1 cellular context compared by ENCODE assay signal in the genomic region with DNA sequence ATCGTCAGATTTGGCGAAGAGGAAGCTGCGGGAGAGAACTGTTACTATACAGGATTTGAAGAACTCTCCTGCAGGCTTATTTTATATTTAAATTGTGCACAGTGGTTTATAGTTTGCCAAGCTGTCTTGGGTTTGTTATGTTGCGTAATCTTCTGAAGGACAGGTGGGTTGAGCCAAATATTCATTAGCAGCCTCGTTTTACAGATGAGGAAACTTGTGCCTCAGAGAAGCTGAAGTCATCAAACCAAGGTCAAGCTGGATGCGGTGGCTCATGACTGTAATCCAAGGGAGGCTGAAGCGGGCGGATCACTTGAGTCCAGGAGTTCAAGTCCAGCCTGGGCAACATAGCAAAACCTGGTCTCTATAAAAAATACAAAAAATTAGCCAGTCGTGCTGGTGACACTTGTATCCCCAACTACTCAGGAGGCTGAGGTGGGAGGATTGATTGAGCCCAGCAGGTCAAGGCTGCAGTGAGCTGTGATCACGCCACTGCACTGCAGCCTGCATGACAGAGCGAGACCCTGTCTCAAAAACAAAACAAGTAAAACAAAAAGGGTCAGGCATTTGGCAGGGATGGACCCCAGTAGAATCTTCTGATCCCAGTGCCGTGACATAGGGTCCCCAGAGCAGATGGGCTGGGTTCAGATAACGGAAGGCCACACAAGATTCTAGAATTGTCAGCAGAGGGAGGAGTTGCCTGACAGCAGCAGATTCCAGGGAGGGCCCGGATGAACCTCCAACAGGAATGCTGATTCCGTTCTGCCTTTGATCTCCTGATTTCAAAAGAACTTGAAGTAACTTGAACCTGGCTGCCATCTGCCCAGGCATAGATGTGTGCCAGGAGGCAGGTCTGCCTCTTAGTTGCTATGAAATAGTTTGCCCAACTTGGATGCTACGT.
TF ChIP-seq lines count a peak whose summit lies in the region.

No MANE protein-coding gene starts in this region.

TF ChIP-seq in HepG2, 621 proteins besides CTCF, POLR2A, EP300 and RAD21 (continued from another document and continues in another):
- peak; percentile 61 for TF ChIP-seq RARA (CRISPR knock-in tag; IDR thresholded peaks at IDR 0.05)
- no peak for TF ChIP-seq ZNF781 (CRISPR knock-in tag; IDR thresholded peaks at IDR 0.05; ENCODE audit: borderline replicate concordance, not compliant biosample characterization)
- TF ChIP-seq SATB2 (CRISPR knock-in tag; IDR thresholded peaks at IDR 0.05) = 0 out of 2 replicates have a peak, but pooled peaks have one; percentile 39
- peak; percentile 80 for TF ChIP-seq TCF7 (IDR thresholded peaks at IDR 0.05; ENCODE audit: low read depth)
- TF ChIP-seq GZF1 (CRISPR knock-in tag; IDR thresholded peaks at IDR 0.05) = 0 out of 2 replicates have a peak, but pooled peaks have one; percentile 38
- TF ChIP-seq MEIS2 (CRISPR knock-in tag; IDR thresholded peaks at IDR 0.05) = 0 out of 2 replicates have a peak, but pooled peaks have one; percentile 46
- TF ChIP-seq SIX4 (CRISPR knock-in tag; IDR thresholded peaks at IDR 0.05) = peak; percentile 61; the same call in 1 of the 2 replicates
- 0 out of 2 replicates have a peak, but pooled peaks have one; percentile 56 for TF ChIP-seq SALL2 (CRISPR knock-in tag; IDR thresholded peaks at IDR 0.05)
- TF ChIP-seq SIX1 (CRISPR knock-in tag; IDR thresholded peaks at IDR 0.05; ENCODE audit: borderline replicate concordance) = peak; percentile 69; the same call in 1 of the 2 replicates
- TF ChIP-seq SRF (IDR thresholded peaks at IDR 0.05; ENCODE audit: low read depth, low read length) = no peak
- TF ChIP-seq ZBTB21 (CRISPR knock-in tag; IDR thresholded peaks at IDR 0.05) = no peak
- peak; percentile 31; the same call in 1 of the 2 replicates for TF ChIP-seq SOX5 (CRISPR knock-in tag; IDR thresholded peaks at IDR 0.05; ENCODE audit: borderline replicate concordance)
- TF ChIP-seq NCOA1 (CRISPR knock-in tag; IDR thresholded peaks at IDR 0.05) = peak; percentile 50; the same call in 1 of the 2 replicates
- TF ChIP-seq ZNF614 (CRISPR knock-in tag; IDR thresholded peaks at IDR 0.05; ENCODE audit: borderline replicate concordance) = 0 out of 2 replicates have a peak, but pooled peaks have one; percentile 46
- TF ChIP-seq ZMYM4 (CRISPR knock-in tag; IDR thresholded peaks at IDR 0.05) = peak; percentile 27; the same call in 1 of the 2 replicates
- no peak for TF ChIP-seq ZNF788 (CRISPR knock-in tag; IDR thresholded peaks at IDR 0.05; ENCODE audit: borderline replicate concordance)
- peak; percentile 19; the same call in 1 of the 2 replicates for TF ChIP-seq YEATS4 (CRISPR knock-in tag; IDR thresholded peaks at IDR 0.05; ENCODE audit: borderline replicate concordance)
- TF ChIP-seq, protein P1, sequence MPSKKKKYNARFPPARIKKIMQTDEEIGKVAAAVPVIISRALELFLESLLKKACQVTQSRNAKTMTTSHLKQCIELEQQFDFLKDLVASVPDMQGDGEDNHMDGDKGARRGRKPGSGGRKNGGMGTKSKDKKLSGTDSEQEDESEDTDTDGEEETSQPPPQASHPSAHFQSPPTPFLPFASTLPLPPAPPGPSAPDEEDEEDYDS (CRISPR knock-in tag; IDR thresholded peaks at IDR 0.05) = no peak
- TF ChIP-seq, protein P2, sequence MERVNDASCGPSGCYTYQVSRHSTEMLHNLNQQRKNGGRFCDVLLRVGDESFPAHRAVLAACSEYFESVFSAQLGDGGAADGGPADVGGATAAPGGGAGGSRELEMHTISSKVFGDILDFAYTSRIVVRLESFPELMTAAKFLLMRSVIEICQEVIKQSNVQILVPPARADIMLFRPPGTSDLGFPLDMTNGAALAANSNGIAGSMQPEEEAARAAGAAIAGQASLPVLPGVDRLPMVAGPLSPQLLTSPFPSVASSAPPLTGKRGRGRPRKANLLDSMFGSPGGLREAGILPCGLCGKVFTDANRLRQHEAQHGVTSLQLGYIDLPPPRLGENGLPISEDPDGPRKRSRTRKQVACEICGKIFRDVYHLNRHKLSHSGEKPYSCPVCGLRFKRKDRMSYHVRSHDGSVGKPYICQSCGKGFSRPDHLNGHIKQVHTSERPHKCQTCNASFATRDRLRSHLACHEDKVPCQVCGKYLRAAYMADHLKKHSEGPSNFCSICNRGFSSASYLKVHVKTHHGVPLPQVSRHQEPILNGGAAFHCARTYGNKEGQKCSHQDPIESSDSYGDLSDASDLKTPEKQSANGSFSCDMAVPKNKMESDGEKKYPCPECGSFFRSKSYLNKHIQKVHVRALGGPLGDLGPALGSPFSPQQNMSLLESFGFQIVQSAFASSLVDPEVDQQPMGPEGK (CRISPR knock-in tag; IDR thresholded peaks at IDR 0.05) = peak; percentile 40
- no peak for TF ChIP-seq NFYB (CRISPR knock-in tag; IDR thresholded peaks at IDR 0.05)
- TF ChIP-seq SKI (IDR thresholded peaks at IDR 0.05; ENCODE audit: partially characterized antibody) = peak; percentile 49
- TF ChIP-seq ZNF260 (CRISPR knock-in tag; IDR thresholded peaks at IDR 0.05; ENCODE audit: borderline replicate concordance, low read depth) = no peak
- TF ChIP-seq, protein P3, sequence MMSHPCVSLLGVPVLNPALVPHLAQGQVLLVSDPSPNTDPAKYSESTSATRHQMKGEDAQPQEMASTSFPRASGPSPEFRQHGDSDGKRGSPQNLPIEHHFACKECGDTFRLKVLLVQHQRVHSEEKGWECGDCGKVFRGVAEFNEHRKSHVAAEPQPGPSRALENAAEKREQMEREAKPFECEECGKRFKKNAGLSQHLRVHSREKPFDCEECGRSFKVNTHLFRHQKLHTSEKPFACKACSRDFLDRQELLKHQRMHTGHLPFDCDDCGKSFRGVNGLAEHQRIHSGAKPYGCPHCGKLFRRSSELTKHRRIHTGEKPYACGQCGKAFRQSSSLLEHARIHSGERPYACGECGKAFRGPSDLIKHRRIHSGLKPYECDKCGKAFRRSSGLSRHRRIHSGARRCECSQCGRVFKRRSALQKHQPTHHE (CRISPR knock-in tag; IDR thresholded peaks at IDR 0.05; ENCODE audit: borderline replicate concordance) = no peak
- TF ChIP-seq, protein P4, sequence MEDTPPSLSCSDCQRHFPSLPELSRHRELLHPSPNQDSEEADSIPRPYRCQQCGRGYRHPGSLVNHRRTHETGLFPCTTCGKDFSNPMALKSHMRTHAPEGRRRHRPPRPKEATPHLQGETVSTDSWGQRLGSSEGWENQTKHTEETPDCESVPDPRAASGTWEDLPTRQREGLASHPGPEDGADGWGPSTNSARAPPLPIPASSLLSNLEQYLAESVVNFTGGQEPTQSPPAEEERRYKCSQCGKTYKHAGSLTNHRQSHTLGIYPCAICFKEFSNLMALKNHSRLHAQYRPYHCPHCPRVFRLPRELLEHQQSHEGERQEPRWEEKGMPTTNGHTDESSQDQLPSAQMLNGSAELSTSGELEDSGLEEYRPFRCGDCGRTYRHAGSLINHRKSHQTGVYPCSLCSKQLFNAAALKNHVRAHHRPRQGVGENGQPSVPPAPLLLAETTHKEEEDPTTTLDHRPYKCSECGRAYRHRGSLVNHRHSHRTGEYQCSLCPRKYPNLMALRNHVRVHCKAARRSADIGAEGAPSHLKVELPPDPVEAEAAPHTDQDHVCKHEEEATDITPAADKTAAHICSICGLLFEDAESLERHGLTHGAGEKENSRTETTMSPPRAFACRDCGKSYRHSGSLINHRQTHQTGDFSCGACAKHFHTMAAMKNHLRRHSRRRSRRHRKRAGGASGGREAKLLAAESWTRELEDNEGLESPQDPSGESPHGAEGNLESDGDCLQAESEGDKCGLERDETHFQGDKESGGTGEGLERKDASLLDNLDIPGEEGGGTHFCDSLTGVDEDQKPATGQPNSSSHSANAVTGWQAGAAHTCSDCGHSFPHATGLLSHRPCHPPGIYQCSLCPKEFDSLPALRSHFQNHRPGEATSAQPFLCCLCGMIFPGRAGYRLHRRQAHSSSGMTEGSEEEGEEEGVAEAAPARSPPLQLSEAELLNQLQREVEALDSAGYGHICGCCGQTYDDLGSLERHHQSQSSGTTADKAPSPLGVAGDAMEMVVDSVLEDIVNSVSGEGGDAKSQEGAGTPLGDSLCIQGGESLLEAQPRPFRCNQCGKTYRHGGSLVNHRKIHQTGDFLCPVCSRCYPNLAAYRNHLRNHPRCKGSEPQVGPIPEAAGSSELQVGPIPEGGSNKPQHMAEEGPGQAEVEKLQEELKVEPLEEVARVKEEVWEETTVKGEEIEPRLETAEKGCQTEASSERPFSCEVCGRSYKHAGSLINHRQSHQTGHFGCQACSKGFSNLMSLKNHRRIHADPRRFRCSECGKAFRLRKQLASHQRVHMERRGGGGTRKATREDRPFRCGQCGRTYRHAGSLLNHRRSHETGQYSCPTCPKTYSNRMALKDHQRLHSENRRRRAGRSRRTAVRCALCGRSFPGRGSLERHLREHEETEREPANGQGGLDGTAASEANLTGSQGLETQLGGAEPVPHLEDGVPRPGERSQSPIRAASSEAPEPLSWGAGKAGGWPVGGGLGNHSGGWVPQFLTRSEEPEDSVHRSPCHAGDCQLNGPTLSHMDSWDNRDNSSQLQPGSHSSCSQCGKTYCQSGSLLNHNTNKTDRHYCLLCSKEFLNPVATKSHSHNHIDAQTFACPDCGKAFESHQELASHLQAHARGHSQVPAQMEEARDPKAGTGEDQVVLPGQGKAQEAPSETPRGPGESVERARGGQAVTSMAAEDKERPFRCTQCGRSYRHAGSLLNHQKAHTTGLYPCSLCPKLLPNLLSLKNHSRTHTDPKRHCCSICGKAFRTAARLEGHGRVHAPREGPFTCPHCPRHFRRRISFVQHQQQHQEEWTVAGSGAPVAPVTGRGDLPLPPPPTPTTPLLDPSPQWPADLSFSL (CRISPR knock-in tag; IDR thresholded peaks at IDR 0.05) = no peak
- TF ChIP-seq FOSL2 (CRISPR knock-in tag; IDR thresholded peaks at IDR 0.05) = peak; percentile 8; the same call in 1 of the 2 replicates
- TF ChIP-seq NCOR1 (IDR thresholded peaks at IDR 0.05; ENCODE audit: borderline replicate concordance, low read length) = 0 out of 2 replicates have a peak, but pooled peaks have one; percentile 10
- TF ChIP-seq TEAD3 (CRISPR knock-in tag; optimal IDR thresholded peaks at IDR 0.05; ENCODE audit: borderline replicate concordance) = peak; percentile 85
- TF ChIP-seq, protein P5, sequence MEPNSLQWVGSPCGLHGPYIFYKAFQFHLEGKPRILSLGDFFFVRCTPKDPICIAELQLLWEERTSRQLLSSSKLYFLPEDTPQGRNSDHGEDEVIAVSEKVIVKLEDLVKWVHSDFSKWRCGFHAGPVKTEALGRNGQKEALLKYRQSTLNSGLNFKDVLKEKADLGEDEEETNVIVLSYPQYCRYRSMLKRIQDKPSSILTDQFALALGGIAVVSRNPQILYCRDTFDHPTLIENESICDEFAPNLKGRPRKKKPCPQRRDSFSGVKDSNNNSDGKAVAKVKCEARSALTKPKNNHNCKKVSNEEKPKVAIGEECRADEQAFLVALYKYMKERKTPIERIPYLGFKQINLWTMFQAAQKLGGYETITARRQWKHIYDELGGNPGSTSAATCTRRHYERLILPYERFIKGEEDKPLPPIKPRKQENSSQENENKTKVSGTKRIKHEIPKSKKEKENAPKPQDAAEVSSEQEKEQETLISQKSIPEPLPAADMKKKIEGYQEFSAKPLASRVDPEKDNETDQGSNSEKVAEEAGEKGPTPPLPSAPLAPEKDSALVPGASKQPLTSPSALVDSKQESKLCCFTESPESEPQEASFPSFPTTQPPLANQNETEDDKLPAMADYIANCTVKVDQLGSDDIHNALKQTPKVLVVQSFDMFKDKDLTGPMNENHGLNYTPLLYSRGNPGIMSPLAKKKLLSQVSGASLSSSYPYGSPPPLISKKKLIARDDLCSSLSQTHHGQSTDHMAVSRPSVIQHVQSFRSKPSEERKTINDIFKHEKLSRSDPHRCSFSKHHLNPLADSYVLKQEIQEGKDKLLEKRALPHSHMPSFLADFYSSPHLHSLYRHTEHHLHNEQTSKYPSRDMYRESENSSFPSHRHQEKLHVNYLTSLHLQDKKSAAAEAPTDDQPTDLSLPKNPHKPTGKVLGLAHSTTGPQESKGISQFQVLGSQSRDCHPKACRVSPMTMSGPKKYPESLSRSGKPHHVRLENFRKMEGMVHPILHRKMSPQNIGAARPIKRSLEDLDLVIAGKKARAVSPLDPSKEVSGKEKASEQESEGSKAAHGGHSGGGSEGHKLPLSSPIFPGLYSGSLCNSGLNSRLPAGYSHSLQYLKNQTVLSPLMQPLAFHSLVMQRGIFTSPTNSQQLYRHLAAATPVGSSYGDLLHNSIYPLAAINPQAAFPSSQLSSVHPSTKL (CRISPR knock-in tag; IDR thresholded peaks at IDR 0.05) = peak; percentile 47
- TF ChIP-seq ZNF124 (CRISPR knock-in tag; IDR thresholded peaks at IDR 0.05) = 0 out of 2 replicates have a peak, but pooled peaks have one; percentile 31
- TF ChIP-seq, protein P6, sequence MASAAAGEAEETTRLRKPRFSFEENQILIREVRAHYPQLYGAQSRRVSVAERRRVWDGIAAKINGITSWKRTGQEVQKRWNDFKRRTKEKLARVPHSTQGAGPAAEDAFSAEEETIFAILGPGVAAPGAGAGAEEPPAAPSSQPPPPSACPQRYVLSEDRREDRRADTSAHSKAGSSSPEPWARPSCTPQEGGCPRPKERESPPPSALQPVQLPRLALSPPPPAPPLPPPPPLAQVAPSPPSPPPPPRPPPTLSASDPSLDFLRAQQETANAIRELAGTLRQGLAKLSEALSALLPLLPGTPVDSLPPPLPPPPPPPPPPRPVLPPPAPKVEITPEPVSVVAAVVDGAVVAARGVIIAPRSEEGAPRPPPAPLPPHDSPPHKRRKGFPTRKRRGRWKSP (CRISPR knock-in tag; IDR thresholded peaks at IDR 0.05) = peak; percentile 6; the same call in 1 of the 2 replicates
- TF ChIP-seq TCF7L2 (IDR thresholded peaks at IDR 0.05; ENCODE audit: low read depth, low read length) = peak; percentile 43; the same call in 1 of the 2 replicates
- TF ChIP-seq, protein P7, sequence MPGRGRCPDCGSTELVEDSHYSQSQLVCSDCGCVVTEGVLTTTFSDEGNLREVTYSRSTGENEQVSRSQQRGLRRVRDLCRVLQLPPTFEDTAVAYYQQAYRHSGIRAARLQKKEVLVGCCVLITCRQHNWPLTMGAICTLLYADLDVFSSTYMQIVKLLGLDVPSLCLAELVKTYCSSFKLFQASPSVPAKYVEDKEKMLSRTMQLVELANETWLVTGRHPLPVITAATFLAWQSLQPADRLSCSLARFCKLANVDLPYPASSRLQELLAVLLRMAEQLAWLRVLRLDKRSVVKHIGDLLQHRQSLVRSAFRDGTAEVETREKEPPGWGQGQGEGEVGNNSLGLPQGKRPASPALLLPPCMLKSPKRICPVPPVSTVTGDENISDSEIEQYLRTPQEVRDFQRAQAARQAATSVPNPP (CRISPR knock-in tag; IDR thresholded peaks at IDR 0.05) = 0 out of 2 replicates have a peak, but pooled peaks have one; percentile 33
- TF ChIP-seq, protein P8, sequence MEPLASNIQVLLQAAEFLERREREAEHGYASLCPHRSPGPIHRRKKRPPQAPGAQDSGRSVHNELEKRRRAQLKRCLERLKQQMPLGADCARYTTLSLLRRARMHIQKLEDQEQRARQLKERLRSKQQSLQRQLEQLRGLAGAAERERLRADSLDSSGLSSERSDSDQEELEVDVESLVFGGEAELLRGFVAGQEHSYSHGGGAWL (CRISPR knock-in tag; IDR thresholded peaks at IDR 0.05) = 0 out of 2 replicates have a peak, but pooled peaks have one; percentile 34
- 0 out of 2 replicates have a peak, but pooled peaks have one; percentile 29 for TF ChIP-seq ZSCAN25 (CRISPR knock-in tag; IDR thresholded peaks at IDR 0.05)
- 0 out of 2 replicates have a peak, but pooled peaks have one; percentile 25 for TF ChIP-seq ISL2 (CRISPR knock-in tag; IDR thresholded peaks at IDR 0.05)
- TF ChIP-seq MED1 (CRISPR knock-in tag; IDR thresholded peaks at IDR 0.05) = peak; percentile 33; the same call in 1 of the 2 replicates
- TF ChIP-seq ZNF121 (CRISPR knock-in tag; IDR thresholded peaks at IDR 0.05) = no peak
- TF ChIP-seq ARNT (IDR thresholded peaks at IDR 0.05) = no peak
- TF ChIP-seq SOX6 (IDR thresholded peaks at IDR 0.05) = no peak
- peak; percentile 43; the same call in 1 of the 2 replicates for TF ChIP-seq SOX6 (CRISPR knock-in tag; IDR thresholded peaks at IDR 0.05)
